In genomic region chr9:18761742-18762141, GRCh38 we compare ENCODE assay signal across 23 cellular contexts.
"Had no signal": no experiment of that assay in that cellular context is flagged by ENCODE, and none has a peak within 500 bp of the region (broad histone marks: within the 10 kb centered on the region; RNA-seq: fewer than 3 reads in every experiment).

No MANE protein-coding gene starts in this region.

- DNase-seq: activated CD4-positive, alpha-beta memory T cell treated with anti-CD3 and anti-CD28 coated beads, Interleukin-2, amount 10 ng/mL, durations not matched to agents 7 days and 5 days; activated CD4-positive, alpha-beta T cell treated with anti-CD3 and anti-CD28 coated beads for 36 hours; activated CD4-positive, alpha-beta T cell treated with anti-CD3 and anti-CD28 coated beads, Interleukin-2, amount 50 U/mL, for 1 hour; activated CD4-positive, CD25-positive, alpha-beta regulatory T cell; activated gamma-delta T cell; activated naive CD4-positive, alpha-beta T cell treated with anti-CD3 and anti-CD28 coated beads for 36 hours; activated naive CD8-positive, alpha-beta T cell treated with anti-CD3 and anti-CD28 coated beads for 36 hours; activated T-cell treated with anti-CD3 and anti-CD28 coated beads for 4 hours; activated T-cell treated with anti-CD3 and anti-CD28 coated beads, Interleukin-2, amount 50 U/mL, for 48 hours; anterior cingulate cortex; cerebellar nuclear complex; KG1; NCI-H1092; NCI-H1417; NCI-H1694 treated with DMSO at 0.1 percent for 48 hours; NCI-H446; NCI-H524 treated with DMSO at 0.1 percent for 48 hours; PC-3; SHP77 treated with DMSO at 0.1 percent for 48 hours; T-helper 1 cell had no signal

- H3K36me3 Mint-ChIP-seq: activated naive CD8-positive, alpha-beta T cell treated with anti-CD3 and anti-CD28 coated beads for 36 hours; IgD-negative memory B cell had no signal

- ATAC-seq: activated CD4-positive, alpha-beta T cell treated with anti-CD3 and anti-CD28 coated beads for 36 hours; activated T-helper 17 cell treated with anti-CD3 and anti-CD28 coated beads, Interleukin-2, amount 50 U/mL, for 72 hours; PC-3 had no signal

- H3K27me3 Mint-ChIP-seq: IgD-negative memory B cell had no signal

- H3K27ac Mint-ChIP-seq: activated CD4-positive, alpha-beta memory T cell treated with anti-CD3 and anti-CD28 coated beads, Interleukin-2, amount 10 ng/mL, durations not matched to agents 7 days and 5 days; activated CD4-positive, alpha-beta T cell treated with anti-CD3 and anti-CD28 coated beads for 36 hours; activated naive CD4-positive, alpha-beta T cell treated with anti-CD3 and anti-CD28 coated beads for 36 hours; activated naive CD8-positive, alpha-beta T cell treated with anti-CD3 and anti-CD28 coated beads for 36 hours; activated T-helper 17 cell treated with anti-CD3 and anti-CD28 coated beads, Interleukin-2, amount 50 U/mL, for 72 hours; IgD-negative memory B cell had no signal

- H3K9me3 Mint-ChIP-seq: activated CD4-positive, alpha-beta memory T cell treated with anti-CD3 and anti-CD28 coated beads, Interleukin-2, amount 10 ng/mL, durations not matched to agents 7 days and 5 days; activated naive CD4-positive, alpha-beta T cell treated with anti-CD3 and anti-CD28 coated beads for 36 hours; activated naive CD8-positive, alpha-beta T cell treated with anti-CD3 and anti-CD28 coated beads for 36 hours; activated T-helper 17 cell treated with anti-CD3 and anti-CD28 coated beads, Interleukin-2, amount 50 U/mL, for 72 hours; IgD-negative memory B cell had no signal

- H3K27ac ChIP-seq: VCaP had no signal

- H3K4me1 Mint-ChIP-seq: activated CD4-positive, alpha-beta memory T cell treated with anti-CD3 and anti-CD28 coated beads, Interleukin-2, amount 10 ng/mL, durations not matched to agents 7 days and 5 days; activated CD4-positive, alpha-beta T cell treated with anti-CD3 and anti-CD28 coated beads for 36 hours; activated naive CD8-positive, alpha-beta T cell treated with anti-CD3 and anti-CD28 coated beads for 36 hours; activated T-helper 17 cell treated with anti-CD3 and anti-CD28 coated beads, Interleukin-2, amount 50 U/mL, for 72 hours had no signal

- H3K4me3 Mint-ChIP-seq: activated CD4-positive, alpha-beta memory T cell treated with anti-CD3 and anti-CD28 coated beads, Interleukin-2, amount 10 ng/mL, durations not matched to agents 7 days and 5 days; activated CD4-positive, alpha-beta T cell treated with anti-CD3 and anti-CD28 coated beads for 36 hours; activated naive CD4-positive, alpha-beta T cell treated with anti-CD3 and anti-CD28 coated beads for 36 hours; activated naive CD8-positive, alpha-beta T cell treated with anti-CD3 and anti-CD28 coated beads for 36 hours; activated T-helper 17 cell treated with anti-CD3 and anti-CD28 coated beads, Interleukin-2, amount 50 U/mL, for 72 hours; IgD-negative memory B cell had no signal
